Comparison of ENCODE assay signal across 17 cellular contexts in the genomic region with DNA sequence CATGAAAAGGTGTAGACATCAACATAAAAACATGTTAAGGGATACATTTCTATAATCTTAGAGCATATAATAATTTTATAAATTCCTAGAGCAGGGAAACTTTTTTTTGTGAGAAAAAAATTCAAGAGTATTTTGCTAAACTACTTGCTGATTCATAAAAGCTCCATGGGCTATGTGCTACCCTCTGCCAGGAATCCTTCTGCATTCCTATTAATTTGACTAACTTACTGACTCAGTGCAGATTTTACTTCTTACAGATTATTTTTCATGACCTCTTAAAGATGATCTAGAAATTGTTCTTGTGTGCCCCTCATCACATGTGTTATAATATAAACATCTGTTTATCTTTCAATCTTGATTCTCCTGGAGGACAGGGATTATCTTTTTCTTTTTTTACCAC. TPM values are rescaled to one million over a fixed set of nuclear protein-coding genes. Genes with fewer than 3 reads are reported as not detected.
DNase-seq lines count a peak whose midpoint lies in the region; TF ChIP-seq lines count a peak whose summit lies in the region.
"Had no signal": no experiment of that assay in that cellular context is flagged by ENCODE, and none has a peak within 500 bp of the region (broad histone marks: within the 10 kb centered on the region; RNA-seq: fewer than 3 reads in every experiment).

No MANE protein-coding gene starts in this region.

- TF ChIP-seq CTCF in chondrocyte (IDR thresholded peaks at IDR 0.05): no peak
- no peak for TF ChIP-seq CTCF in testis (IDR thresholded peaks at IDR 0.05)

- H3K27me3 ChIP-seq in MG63 (no peaks in the 10 kb centered on the region), testis (no peaks in the 10 kb centered on the region)

- H3K9me3 ChIP-seq in MG63: no peaks in the 10 kb centered on the region
- no peaks in the 10 kb centered on the region for H3K9me3 ChIP-seq in testis

- no peaks in the 10 kb centered on the region for H3K9me3 Mint-ChIP-seq in chondrocyte (ENCODE audit: low read depth)
- H3K9me3 Mint-ChIP-seq: activated naive CD8-positive, alpha-beta T cell treated with anti-CD3 and anti-CD28 coated beads, Interleukin-2, amount 10 ng/mL, durations not matched to agents 7 days and 5 days had no signal

- H3K4me3 ChIP-seq in MG63 (no peak overlapping the region), testis (no peak overlapping the region)

- peaks cover 45% of the 10 kb centered on the region for H3K4me1 Mint-ChIP-seq in chondrocyte (ENCODE audit: low read depth)

- no peaks in the 10 kb centered on the region for H3K27me3 Mint-ChIP-seq in chondrocyte (ENCODE audit: low read depth)
- H3K27me3 Mint-ChIP-seq: activated naive CD8-positive, alpha-beta T cell treated with anti-CD3 and anti-CD28 coated beads, Interleukin-2, amount 10 ng/mL, durations not matched to agents 7 days and 5 days had no signal

- H3K36me3 Mint-ChIP-seq in chondrocyte (ENCODE audit: low read depth): no peaks in the 10 kb centered on the region

- H3K27ac ChIP-seq in testis: no peak overlapping the region

- DNase-seq in EH (ENCODE audit: low read depth) (peak; percentile 82), MG63 (peak; percentile 32), chondrocyte (ENCODE audit: low spot score) (no peak), non-pigmented ciliary epithelial cell (ENCODE audit: low read depth) (peak; percentile 51), SKM-1 treated with dmso at 0.1 percent for 144 hours (lab: John Stamatoyannopoulos, UW; ENCODE audit: unreplicated experiment) (no peak), testis (no peak)
- DNase-seq in stimulated activated naive CD4-positive, alpha-beta T cell (lab: John Stamatoyannopoulos, UW): no peak
- DNase-seq in stimulated activated CD4-positive, alpha-beta T cell treated with anti-CD3 and anti-CD28 coated beads, Interleukin-4, amount 100 ng/mL, for 24 hours: no peak
- DNase-seq: activated naive CD8-positive, alpha-beta T cell treated with anti-CD3 and anti-CD28 coated beads, Interleukin-2, amount 10 ng/mL, durations not matched to agents 7 days and 5 days; COR-L47; left colon; NCI-H1436; stimulated activated CD4-positive, alpha-beta T cell treated with anti-CD3 and anti-CD28 coated beads, Interleukin-2, amount 100 ng/mL, for 48 hours; stimulated activated naive CD8-positive, alpha-beta T cell treated with anti-CD3 and anti-CD28 coated beads, Interleukin-15, Interleukin-2, amounts not matched to agents 100 U/mL and 50 U/mL, for 24 hours had no signal

- no peak for TF ChIP-seq POLR2A in testis (IDR thresholded peaks at IDR 0.05)

- peaks cover 10% of the 10 kb centered on the region for H3K4me1 ChIP-seq in testis

- intact Hi-C loops in testis (cut with DNase I; ENCODE audit: low total_unique reads): no loop called here

- peaks cover 7% of the 10 kb centered on the region for H3K36me3 ChIP-seq in MG63
- no peaks in the 10 kb centered on the region for H3K36me3 ChIP-seq in testis (ENCODE audit: low read depth, missing control alignments)

- no peak overlapping the region for H3K4me3 Mint-ChIP-seq in chondrocyte (ENCODE audit: unreplicated experiment)
- H3K4me3 Mint-ChIP-seq: activated naive CD8-positive, alpha-beta T cell treated with anti-CD3 and anti-CD28 coated beads, Interleukin-2, amount 10 ng/mL, durations not matched to agents 7 days and 5 days had no signal

- H3K27ac Mint-ChIP-seq in chondrocyte (ENCODE audit: unreplicated experiment): peak overlapping the region; percentile 49
- H3K27ac Mint-ChIP-seq: activated naive CD8-positive, alpha-beta T cell treated with anti-CD3 and anti-CD28 coated beads, Interleukin-2, amount 10 ng/mL, durations not matched to agents 7 days and 5 days had no signal

RNA-seq across cellular contexts. Expression of gene VTA1, which starts 5.7 kb away (rescaled TPM):
- total RNA-seq in MG63 (2014; rRNA removed; shearing (Covaris generic); ENCODE audit: low replicate concordance): 119 and 126 TPM in 2 replicates
- total RNA-seq in chondrocyte (35.9 to 44.5 TPM (median 39.3 TPM) in 3 replicates), testis (10 to 100 TPM; 40.7 TPM)
- 32.3 TPM for polyA plus RNA-seq in testis (ENCODE audit: insufficient read depth, low read depth, low replicate concordance)

RNA-seq across cellular contexts. Expression of gene NMBR, which starts 5.8 kb away (rescaled TPM):
- total RNA-seq in MG63 (2014; rRNA removed; shearing (Covaris generic); ENCODE audit: low replicate concordance): not detected in 2 replicates
- not detected in 3 replicates for total RNA-seq in chondrocyte
- 1 to 10 TPM; 1.6 to 2.2 TPM for total RNA-seq in testis
- 3.5 TPM for polyA plus RNA-seq in testis (ENCODE audit: insufficient read depth, low read depth, low replicate concordance)
- total RNA-seq: activated CD8-positive, alpha-beta memory T cell treated with anti-CD3 and anti-CD28 coated beads for 36 hours; activated naive CD8-positive, alpha-beta T cell treated with anti-CD3 and anti-CD28 coated beads, Interleukin-2, amount 10 ng/mL, durations not matched to agents 7 days and 5 days; dermis microvascular lymphatic vessel endothelial cell; HepG2; left colon had no signal
- polyA plus RNA-seq: HepG2 had no signal

RNA-seq across cellular contexts. Expression of gene GJE1, which starts 20.0 kb away (rescaled TPM):
- total RNA-seq in MG63 (2014; rRNA removed; shearing (Covaris generic); ENCODE audit: low replicate concordance): not detected in 2 replicates
- total RNA-seq in chondrocyte: not detected in 3 replicates
- not detected for total RNA-seq in testis
- not detected for polyA plus RNA-seq in testis (ENCODE audit: insufficient read depth, low read depth, low replicate concordance)
- total RNA-seq: activated CD8-positive, alpha-beta memory T cell treated with anti-CD3 and anti-CD28 coated beads for 36 hours; activated naive CD8-positive, alpha-beta T cell treated with anti-CD3 and anti-CD28 coated beads, Interleukin-2, amount 10 ng/mL, durations not matched to agents 7 days and 5 days; dermis microvascular lymphatic vessel endothelial cell; HepG2; left colon had no signal
- polyA plus RNA-seq: HepG2 had no signal

Comparison
In these comparisons a context has a peak if more than half of its experiments do, and no peak if none do; other contexts are left out.
1. DNase-seq: peak in EH (single experiment), MG63 (single experiment) and non-pigmented ciliary epithelial cell (single experiment); none in chondrocyte (single experiment), SKM-1 treated with dmso at 0.1 percent for 144 hours (single experiment), stimulated activated naive CD4-positive, alpha-beta T cell (0 of 6), testis (single experiment) and stimulated activated CD4-positive, alpha-beta T cell treated with anti-CD3 and anti-CD28 coated beads, Interleukin-4, amount 100 ng/mL, for 24 hours (single experiment).